In genomic region chr10:132891994-132892393, GRCh38 we compare ENCODE assay signal across 19 cellular contexts. TPM values are rescaled to one million over a fixed set of nuclear protein-coding genes. Genes with fewer than 3 reads are reported as not detected.
DNase-seq lines count a peak whose midpoint lies in the region; ATAC-seq and TF ChIP-seq lines count a peak whose summit lies in the region.
"Had no signal": no experiment of that assay in that cellular context is flagged by ENCODE, and none has a peak within 500 bp of the region (broad histone marks: within the 10 kb centered on the region; RNA-seq: fewer than 3 reads in every experiment).

No MANE protein-coding gene starts in this region.

- ATAC-seq in lower lobe of right lung (peak; percentile 67 to 87), GM21529 (IDR thresholded peaks at IDR 0.05; ENCODE audit: unreplicated experiment) (no peak)
- ATAC-seq in effector memory CD8-positive, alpha-beta T cell (replicated peaks): no peak
- ATAC-seq: activated CD8-positive, alpha-beta T cell treated with anti-CD3 and anti-CD28 coated beads, Interleukin-2, amount 10 ng/mL, durations not matched to agents 7 days and 5 days; psoas muscle; stimulated activated naive B cell treated with anti-CD40 and anti-IgM and Interleukin-4, amounts not matched to agents 10 μg/mL and 1 μg/mL and 100 μg/mL, for 72 hours had no signal

- H3K4me3 Mint-ChIP-seq in effector memory CD8-positive, alpha-beta T cell: no peak overlapping the region
- H3K4me3 Mint-ChIP-seq: activated CD8-positive, alpha-beta T cell treated with anti-CD3 and anti-CD28 coated beads, Interleukin-2, amount 10 ng/mL, durations not matched to agents 7 days and 5 days; activated T-helper 1 cell treated with anti-CD3 and anti-CD28 coated beads, Interleukin-12 subunit alpha, Interleukin-12 subunit beta, Interleukin-2, Interleukin-4 antibody, amounts not matched to agents 30 ng/mL and 10 ng/mL and 1 ng/mL, durations not matched to agents 14 hours and 24 hours and 36 hours; stimulated activated naive B cell treated with anti-CD40 and anti-IgM and Interleukin-4, amounts not matched to agents 10 μg/mL and 1 μg/mL and 100 μg/mL, for 72 hours had no signal

- H3K36me3 Mint-ChIP-seq in effector memory CD8-positive, alpha-beta T cell (ENCODE audit: insufficient read depth): no peaks in the 10 kb centered on the region
- H3K36me3 Mint-ChIP-seq: stimulated activated naive B cell treated with anti-CD40 and anti-IgM and Interleukin-4, amounts not matched to agents 10 μg/mL and 1 μg/mL and 100 μg/mL, for 72 hours had no signal

- peak overlapping the region; percentile 95 for H3K27ac ChIP-seq in cardiac muscle cell
- H3K27ac ChIP-seq in left ventricle myocardium inferior (replicated peaks): no peak overlapping the region
- no peak overlapping the region for H3K27ac ChIP-seq in lower lobe of right lung
- H3K27ac ChIP-seq: adrenal gland, psoas muscle, upper lobe of left lung had no signal

- H3K4me1 ChIP-seq in cardiac muscle cell (ENCODE audit: low read depth) (peaks cover 41% of the 10 kb centered on the region), left ventricle myocardium inferior (peaks cover 16% of the 10 kb centered on the region), lower lobe of right lung (no peaks in the 10 kb centered on the region)
- H3K4me1 ChIP-seq: adrenal gland, psoas muscle, upper lobe of left lung had no signal

- H3K9me3 ChIP-seq in cardiac muscle cell (ENCODE audit: low read depth) (no peaks in the 10 kb centered on the region), left ventricle myocardium inferior (replicated peaks) (peaks cover 9% of the 10 kb centered on the region), lower lobe of right lung (no peaks in the 10 kb centered on the region)
- H3K9me3 ChIP-seq: adrenal gland, psoas muscle, upper lobe of left lung had no signal

- peaks cover 0 to 2% of the 10 kb centered on the region in 2 donors for H3K4me1 Mint-ChIP-seq in effector memory CD8-positive, alpha-beta T cell (ENCODE audit: low read depth in 2 of 2)

- DNase-seq in cardiac muscle cell (ENCODE audit: low read depth in 1 of 2, low spot score in 1 of 2) (peak; percentile 56 to 91), left ventricle myocardium inferior (no peak), fibroblast of the aortic adventitia (ENCODE audit: low read depth) (peak; percentile 64), lower lobe of right lung (no peak), germinal center (ENCODE audit: low spot score) (no peak)
- DNase-seq in effector memory CD8-positive, alpha-beta T cell: no peak
- DNase-seq in activated CD8-positive, alpha-beta memory T cell treated with anti-CD3 and anti-CD28 coated beads, Interleukin-2, amount 50 U/mL, for 48 hours: no peak
- DNase-seq: activated CD4-positive, CD25-positive, alpha-beta regulatory T cell; activated CD8-positive, alpha-beta T cell treated with anti-CD3 and anti-CD28 coated beads, Interleukin-2, amount 10 ng/mL, durations not matched to agents 7 days and 5 days; mesenchymal stem cell; NCI-H2081; NCI-H510A; SHP77 treated with DMSO at 0.1 percent for 48 hours; stimulated activated naive B cell treated with anti-CD40 and anti-IgM and Interleukin-4, amounts not matched to agents 10 μg/mL and 1 μg/mL and 100 μg/mL, for 72 hours had no signal

- intact Hi-C loops in left ventricle myocardium inferior (cut with micrococcal nuclease): no loop called here
- intact Hi-C loops in lower lobe of right lung (cut with DNase I): no loop called here

- no peaks in the 10 kb centered on the region for H3K9me3 Mint-ChIP-seq in effector memory CD8-positive, alpha-beta T cell
- H3K9me3 Mint-ChIP-seq: activated T-helper 1 cell treated with anti-CD3 and anti-CD28 coated beads, Interleukin-12 subunit alpha, Interleukin-12 subunit beta, Interleukin-2, Interleukin-4 antibody, amounts not matched to agents 30 ng/mL and 10 ng/mL and 1 ng/mL, durations not matched to agents 14 hours and 24 hours and 36 hours; stimulated activated naive B cell treated with anti-CD40 and anti-IgM and Interleukin-4, amounts not matched to agents 10 μg/mL and 1 μg/mL and 100 μg/mL, for 72 hours had no signal

- H3K36me3 ChIP-seq in cardiac muscle cell (no peaks in the 10 kb centered on the region), left ventricle myocardium inferior (no peaks in the 10 kb centered on the region), lower lobe of right lung (no peaks in the 10 kb centered on the region)
- H3K36me3 ChIP-seq: adrenal gland, upper lobe of left lung had no signal

- H3K27ac Mint-ChIP-seq in effector memory CD8-positive, alpha-beta T cell: no peak overlapping the region
- H3K27ac Mint-ChIP-seq: activated CD8-positive, alpha-beta T cell treated with anti-CD3 and anti-CD28 coated beads, Interleukin-2, amount 10 ng/mL, durations not matched to agents 7 days and 5 days; activated T-helper 1 cell treated with anti-CD3 and anti-CD28 coated beads, Interleukin-12 subunit alpha, Interleukin-12 subunit beta, Interleukin-2, Interleukin-4 antibody, amounts not matched to agents 30 ng/mL and 10 ng/mL and 1 ng/mL, durations not matched to agents 14 hours and 24 hours and 36 hours; stimulated activated naive B cell treated with anti-CD40 and anti-IgM and Interleukin-4, amounts not matched to agents 10 μg/mL and 1 μg/mL and 100 μg/mL, for 72 hours had no signal

- no peaks in the 10 kb centered on the region for H3K27me3 ChIP-seq in cardiac muscle cell
- H3K27me3 ChIP-seq in left ventricle myocardium inferior (ENCODE audit: low read depth): peaks cover 69% of the 10 kb centered on the region
- peaks cover 38% of the 10 kb centered on the region for H3K27me3 ChIP-seq in lower lobe of right lung (ENCODE audit: low read depth)
- H3K27me3 ChIP-seq: upper lobe of left lung had no signal

- TF ChIP-seq CTCF in cardiac muscle cell (IDR thresholded peaks at IDR 0.05; ENCODE audit: low read depth, low read length) (no peak), left ventricle myocardium inferior (IDR thresholded peaks at IDR 0.05; ENCODE audit: borderline replicate concordance) (no peak), fibroblast of the aortic adventitia (IDR thresholded peaks at IDR 0.05; ENCODE audit: insufficient read depth, low read length) (no peak), lower lobe of right lung (IDR thresholded peaks at IDR 0.05) (no peak)

- H3K27me3 Mint-ChIP-seq in effector memory CD8-positive, alpha-beta T cell: peaks cover 45 to 59% of the 10 kb centered on the region in 2 donors

- no peak overlapping the region for H3K4me3 ChIP-seq in cardiac muscle cell
- no peak overlapping the region for H3K4me3 ChIP-seq in left ventricle myocardium inferior
- no peak overlapping the region for H3K4me3 ChIP-seq in fibroblast of the aortic adventitia (ENCODE audit: low read depth, low read length)
- no peak overlapping the region for H3K4me3 ChIP-seq in lower lobe of right lung
- H3K4me3 ChIP-seq: adrenal gland, psoas muscle, upper lobe of left lung had no signal

RNA-seq across cellular contexts. Expression of gene CFAP46, which starts 50.4 kb away (rescaled TPM):
- total RNA-seq in cardiac muscle cell: 2.8 and 3.0 TPM in 2 replicates
- polyA plus RNA-seq in cardiac muscle cell: 4.5 and 5.5 TPM in 2 replicates
- total RNA-seq in left ventricle myocardium inferior: 0.99 TPM
- total RNA-seq in fibroblast of the aortic adventitia (ENCODE audit: low replicate concordance): 0.09 and 1.5 TPM in 2 replicates
- total RNA-seq in lower lobe of right lung: 9.0 TPM
- total RNA-seq: activated CD8-positive, alpha-beta T cell treated with anti-CD3 and anti-CD28 coated beads, Interleukin-2, amount 10 ng/mL, durations not matched to agents 7 days and 5 days; activated T-helper 1 cell treated with anti-CD3 and anti-CD28 coated beads, Interleukin-12 subunit alpha, Interleukin-12 subunit beta, Interleukin-2, Interleukin-4 antibody, amounts not matched to agents 30 ng/mL and 10 ng/mL and 1 ng/mL, durations not matched to agents 14 hours and 24 hours and 36 hours had no signal

Comparison
In these comparisons a context has a peak if more than half of its experiments do, and no peak if none do; other contexts are left out.
1. DNase-seq: peak in cardiac muscle cell (2 of 2) and fibroblast of the aortic adventitia (single experiment); none in left ventricle myocardium inferior (single experiment), lower lobe of right lung (single experiment), effector memory CD8-positive, alpha-beta T cell (0 of 3), activated CD8-positive, alpha-beta memory T cell treated with anti-CD3 and anti-CD28 coated beads, Interleukin-2, amount 50 U/mL, for 48 hours (single experiment) and germinal center (single experiment).
2. ATAC-seq: peak in lower lobe of right lung (2 of 2); none in effector memory CD8-positive, alpha-beta T cell (single experiment) and GM21529 (single experiment).